1 cellular context compared by ENCODE assay signal in the genomic region with DNA sequence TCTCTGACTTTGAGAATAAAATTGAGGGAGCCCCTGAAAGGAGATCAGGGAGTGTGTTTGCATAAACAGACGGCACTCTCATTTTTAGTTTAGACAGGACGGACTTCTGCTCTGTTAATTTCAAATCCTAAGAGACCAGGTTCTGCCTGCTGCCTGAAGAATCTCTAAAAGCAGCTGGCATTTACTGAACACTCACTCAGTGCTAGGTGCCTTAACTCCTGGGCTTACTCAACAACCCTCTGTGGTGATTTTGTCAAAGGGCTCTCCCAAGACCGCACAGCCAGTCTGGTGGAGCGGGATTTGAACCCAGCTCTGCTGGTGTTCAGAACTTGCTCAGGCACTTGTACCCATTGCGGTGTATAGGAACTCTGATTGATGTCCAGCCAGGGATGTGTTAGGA.
TF ChIP-seq lines count a peak whose summit lies in the region.

No MANE protein-coding gene starts in this region.

TF ChIP-seq in HCT116, 20 proteins besides CTCF, POLR2A, EP300 and RAD21 (continued from another document):
- no peak for TF ChIP-seq ZBTB33 (IDR thresholded peaks at IDR 0.05; ENCODE audit: extremely low read depth, insufficient replicate concordance, low read length)
- TF ChIP-seq JUND (IDR thresholded peaks at IDR 0.05), result no peak
- TF ChIP-seq SP1 (IDR thresholded peaks at IDR 0.05; ENCODE audit: low read depth), result no peak
- TF ChIP-seq ZFX (IDR thresholded peaks at IDR 0.05), result no peak
- TF ChIP-seq SIN3A (IDR thresholded peaks at IDR 0.05; ENCODE audit: low read depth), result no peak
- no peak for TF ChIP-seq FOSL1 (IDR thresholded peaks at IDR 0.05; ENCODE audit: low read depth)
- no peak for TF ChIP-seq YY1 (IDR thresholded peaks at IDR 0.05; ENCODE audit: extremely low read depth, insufficient replicate concordance, low read depth, low read length)
- TF ChIP-seq EZH2phosphoT487 (IDR thresholded peaks at IDR 0.05; ENCODE audit: borderline replicate concordance), result no peak
- TF ChIP-seq, protein P1, sequence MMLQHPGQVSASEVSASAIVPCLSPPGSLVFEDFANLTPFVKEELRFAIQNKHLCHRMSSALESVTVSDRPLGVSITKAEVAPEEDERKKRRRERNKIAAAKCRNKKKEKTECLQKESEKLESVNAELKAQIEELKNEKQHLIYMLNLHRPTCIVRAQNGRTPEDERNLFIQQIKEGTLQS (IDR thresholded peaks at IDR 0.05), result no peak
- TF ChIP-seq, protein P2, sequence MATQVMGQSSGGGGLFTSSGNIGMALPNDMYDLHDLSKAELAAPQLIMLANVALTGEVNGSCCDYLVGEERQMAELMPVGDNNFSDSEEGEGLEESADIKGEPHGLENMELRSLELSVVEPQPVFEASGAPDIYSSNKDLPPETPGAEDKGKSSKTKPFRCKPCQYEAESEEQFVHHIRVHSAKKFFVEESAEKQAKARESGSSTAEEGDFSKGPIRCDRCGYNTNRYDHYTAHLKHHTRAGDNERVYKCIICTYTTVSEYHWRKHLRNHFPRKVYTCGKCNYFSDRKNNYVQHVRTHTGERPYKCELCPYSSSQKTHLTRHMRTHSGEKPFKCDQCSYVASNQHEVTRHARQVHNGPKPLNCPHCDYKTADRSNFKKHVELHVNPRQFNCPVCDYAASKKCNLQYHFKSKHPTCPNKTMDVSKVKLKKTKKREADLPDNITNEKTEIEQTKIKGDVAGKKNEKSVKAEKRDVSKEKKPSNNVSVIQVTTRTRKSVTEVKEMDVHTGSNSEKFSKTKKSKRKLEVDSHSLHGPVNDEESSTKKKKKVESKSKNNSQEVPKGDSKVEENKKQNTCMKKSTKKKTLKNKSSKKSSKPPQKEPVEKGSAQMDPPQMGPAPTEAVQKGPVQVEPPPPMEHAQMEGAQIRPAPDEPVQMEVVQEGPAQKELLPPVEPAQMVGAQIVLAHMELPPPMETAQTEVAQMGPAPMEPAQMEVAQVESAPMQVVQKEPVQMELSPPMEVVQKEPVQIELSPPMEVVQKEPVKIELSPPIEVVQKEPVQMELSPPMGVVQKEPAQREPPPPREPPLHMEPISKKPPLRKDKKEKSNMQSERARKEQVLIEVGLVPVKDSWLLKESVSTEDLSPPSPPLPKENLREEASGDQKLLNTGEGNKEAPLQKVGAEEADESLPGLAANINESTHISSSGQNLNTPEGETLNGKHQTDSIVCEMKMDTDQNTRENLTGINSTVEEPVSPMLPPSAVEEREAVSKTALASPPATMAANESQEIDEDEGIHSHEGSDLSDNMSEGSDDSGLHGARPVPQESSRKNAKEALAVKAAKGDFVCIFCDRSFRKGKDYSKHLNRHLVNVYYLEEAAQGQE (IDR thresholded peaks at IDR 0.05; ENCODE audit: low read depth), result no peak
- no peak for TF ChIP-seq POLR2AphosphoS5 (IDR thresholded peaks at IDR 0.05; ENCODE audit: low read depth, low read length)
